20 cellular contexts compared by ENCODE assay signal in genomic region chr12:49949866-49950265, GRCh38. TPM values are rescaled to one million over a fixed set of nuclear protein-coding genes. Genes with fewer than 3 reads are reported as not detected.
A peak's percentile ranks its signal among the peaks of the same experiment; 100 is the strongest.
DNase-seq lines count a peak whose midpoint lies in the region; ATAC-seq and TF ChIP-seq lines count a peak whose summit lies in the region.
"Had no signal": no experiment of that assay in that cellular context is flagged by ENCODE, and none has a peak within 500 bp of the region (broad histone marks: within the 10 kb centered on the region; RNA-seq: fewer than 3 reads in every experiment).

No MANE protein-coding gene starts in this region.

- H3K27me3 ChIP-seq in RWPE2 (ENCODE audit: insufficient read depth, poor library complexity, severe bottlenecking), result no peaks in the 10 kb centered on the region

- H3K9me3 ChIP-seq in RWPE2 (ENCODE audit: severe bottlenecking), result no peaks in the 10 kb centered on the region
- H3K9me3 ChIP-seq: BLaER1 had no signal

- ATAC-seq in RWPE2 (ENCODE audit: low read depth), result no peak
- ATAC-seq in GM21528 (IDR thresholded peaks at IDR 0.05; ENCODE audit: low FRiP score, unreplicated experiment), result no peak
- ATAC-seq: CD8-positive, alpha-beta T cell; GM12878 had no signal

- H3K27ac ChIP-seq in RWPE2 (ENCODE audit: poor library complexity, severe bottlenecking), result no peak overlapping the region
- H3K27ac ChIP-seq: BLaER1 had no signal

- TF ChIP-seq CTCF in RWPE2 (IDR thresholded peaks at IDR 0.05; ENCODE audit: poor library complexity, severe bottlenecking), result no peak

- DNase-seq in activated effector memory CD4-positive, alpha-beta T cell treated with anti-CD3 and anti-CD28 coated beads, Interleukin-2, amount 50 U/mL, for 16 hours, result peak; percentile 13
- DNase-seq in activated effector memory CD4-positive, alpha-beta T cell treated with Interleukin-2 at 50 U/mL for 16 hours, result no peak
- DNase-seq in RWPE2 (ENCODE audit: low spot score) (peak; percentile 15), mesenteric fat pad (ENCODE audit: low spot score) (peak; percentile 39), cerebellum (ENCODE audit: low spot score) (no peak), NCI-H82 (lab: John Stamatoyannopoulos, UW) (no peak)
- DNase-seq: 8988T; CD8-positive, alpha-beta T cell; COR-L47; DMS 273 treated with DMSO at 0.1 percent for 48 hours; DMS53; DND-41; EL; H9 had no signal

- H3K36me3 ChIP-seq in RWPE2 (ENCODE audit: low read depth), result no peaks in the 10 kb centered on the region
- H3K36me3 ChIP-seq: BLaER1 had no signal

- H3K4me1 ChIP-seq in RWPE2 (ENCODE audit: insufficient read depth, poor library complexity, severe bottlenecking), result no peaks in the 10 kb centered on the region

- H3K4me3 ChIP-seq in RWPE2 (ENCODE audit: severe bottlenecking), result no peak overlapping the region
- H3K4me3 ChIP-seq: BLaER1, GM12878 had no signal

RNA-seq across cellular contexts. Expression of gene AQP2, which starts 0.7 kb away (rescaled TPM):
- total RNA-seq in mesenteric fat pad (not detected), cerebellum (not detected)
- total RNA-seq: A673; CD8-positive, alpha-beta T cell; G401; GM12878; H1; H9 had no signal

RNA-seq across cellular contexts. Expression of gene AQP5, which starts 11.8 kb away (rescaled TPM):
- total RNA-seq in mesenteric fat pad (not detected), cerebellum (0.82 TPM)
- total RNA-seq: A673; CD8-positive, alpha-beta T cell; G401; GM12878 had no signal

RNA-seq across cellular contexts. Expression of gene AQP6, which starts 22.9 kb away (rescaled TPM):
- total RNA-seq in mesenteric fat pad (not detected), cerebellum (0.27 TPM)
- total RNA-seq: A673; CD8-positive, alpha-beta T cell; GM12878 had no signal

RNA-seq across cellular contexts. Expression of gene FAIM2, which starts 46.2 kb away (rescaled TPM):
- total RNA-seq in mesenteric fat pad (0.35 TPM), cerebellum (14.1 TPM)
- total RNA-seq: A673; CD8-positive, alpha-beta T cell; G401; GM12878 had no signal

Comparison
In these comparisons a context has a peak if more than half of its experiments do, and no peak if none do; other contexts are left out.
1. DNase-seq: peak in activated effector memory CD4-positive, alpha-beta T cell treated with anti-CD3 and anti-CD28 coated beads, Interleukin-2, amount 50 U/mL, for 16 hours (single experiment), RWPE2 (single experiment) and mesenteric fat pad (single experiment); none in activated effector memory CD4-positive, alpha-beta T cell treated with Interleukin-2 at 50 U/mL for 16 hours (single experiment), cerebellum (single experiment) and NCI-H82 (single experiment).